In genomic region chr1:28925350-28925891, GRCh38 we compare ENCODE assay signal across 1 cellular context.
TF ChIP-seq lines count a peak whose summit lies in the region.

No MANE protein-coding gene starts in this region.

TF ChIP-seq in K562, 482 proteins besides CTCF, POLR2A, EP300 and RAD21 (continued from another document):
- TF ChIP-seq MLLT1 (IDR thresholded peaks at IDR 0.05): peak; percentile 16 to 55; a peak in 1 of 4 replicates
- no peak for TF ChIP-seq E2F8 (IDR thresholded peaks at IDR 0.05; ENCODE audit: low read depth, partially characterized antibody)
- TF ChIP-seq ZNF407 (IDR thresholded peaks at IDR 0.05; ENCODE audit: low read depth): no peak
- TF ChIP-seq FOS (IDR thresholded peaks at IDR 0.05; ENCODE audit: extremely low read depth, insufficient read length): no peak
- no peak for TF ChIP-seq ZNF143 (CRISPR knock-in tag; IDR thresholded peaks at IDR 0.05)
- no peak for TF ChIP-seq ZBTB26 (CRISPR knock-in tag; IDR thresholded peaks at IDR 0.05)
- TF ChIP-seq ZNF431 (CRISPR knock-in tag; IDR thresholded peaks at IDR 0.05): no peak
- TF ChIP-seq STAT5A (IDR thresholded peaks at IDR 0.05; ENCODE audit: borderline replicate concordance, low read length): no peak
- peak; percentile 34; the same call in 1 of the 2 replicates for TF ChIP-seq NR2C1 (IDR thresholded peaks at IDR 0.05)
- no peak for TF ChIP-seq NR2C1 (tag; IDR thresholded peaks at IDR 0.05)
- TF ChIP-seq NFIC (IDR thresholded peaks at IDR 0.05): 0 out of 2 replicates have a peak, but pooled peaks have one; percentile 4
- 0 out of 2 replicates have a peak, but pooled peaks have one; percentile 22 for TF ChIP-seq EHMT2 (IDR thresholded peaks at IDR 0.05)
- TF ChIP-seq SNAPC5 (CRISPR knock-in tag; IDR thresholded peaks at IDR 0.05): no peak
- TF ChIP-seq MTA1 (IDR thresholded peaks at IDR 0.05; ENCODE audit: borderline replicate concordance): peak; percentile 70; the same call in 1 of the 2 replicates
- 0 out of 2 replicates have a peak, but pooled peaks have one; percentile 32 for TF ChIP-seq NFRKB (IDR thresholded peaks at IDR 0.05; ENCODE audit: low read depth)
- 0 out of 2 replicates have a peak, but pooled peaks have one; percentile 13 for TF ChIP-seq MTA3 (IDR thresholded peaks at IDR 0.05; ENCODE audit: borderline replicate concordance)
- TF ChIP-seq SOX6 (IDR thresholded peaks at IDR 0.05): peak; percentile 46; the same call in 1 of the 2 replicates
- TF ChIP-seq NFE2 (IDR thresholded peaks at IDR 0.05; ENCODE audit: low read depth): peak; percentile 21; the same call in 1 of the 2 replicates
- no peak for TF ChIP-seq EZH2 (IDR thresholded peaks at IDR 0.05; ENCODE audit: borderline replicate concordance, low read depth, low read length)
- TF ChIP-seq CTBP1 (IDR thresholded peaks at IDR 0.05; ENCODE audit: borderline replicate concordance): 0 out of 2 replicates have a peak, but pooled peaks have one; percentile 35
- TF ChIP-seq HLTF (IDR thresholded peaks at IDR 0.05): 0 out of 2 replicates have a peak, but pooled peaks have one; percentile 42
- peak; percentile 21; the same call in 1 of the 2 replicates for TF ChIP-seq ZNF316 (IDR thresholded peaks at IDR 0.05)
- peak; percentile 74 for TF ChIP-seq ZEB2 (IDR thresholded peaks at IDR 0.05)
- TF ChIP-seq RCOR1 (IDR thresholded peaks at IDR 0.05; ENCODE audit: borderline replicate concordance in 1 of 2, low read depth in 2 of 2, low read length in 2 of 2): 0 out of 4 replicates have a peak, but pooled peaks of 1 of the 2 experiments have one; percentile 20
- 0 out of 2 replicates have a peak, but pooled peaks have one; percentile 14 for TF ChIP-seq MEF2D (tag; conservative IDR thresholded peaks at IDR 0.05; ENCODE audit: low read depth)
- 0 out of 2 replicates have a peak, but pooled peaks have one; percentile 28 for TF ChIP-seq NKRF (IDR thresholded peaks at IDR 0.05; ENCODE audit: borderline replicate concordance)
- TF ChIP-seq ZNF408 (CRISPR knock-in tag; IDR thresholded peaks at IDR 0.05; ENCODE audit: low read depth): no peak
- no peak for TF ChIP-seq LEF1 (IDR thresholded peaks at IDR 0.05)
- TF ChIP-seq HDGF (IDR thresholded peaks at IDR 0.05): peak; percentile 83
- TF ChIP-seq ZNF282 (CRISPR knock-in tag; IDR thresholded peaks at IDR 0.05): no peak
- peak; percentile 24; the same call in 1 of the 2 replicates for TF ChIP-seq ESRRA (IDR thresholded peaks at IDR 0.05; ENCODE audit: borderline replicate concordance, low read depth)
- TF ChIP-seq BMI1 (IDR thresholded peaks at IDR 0.05; ENCODE audit: low read length): no peak
